7 cellular contexts compared by ENCODE assay signal in the genomic region with DNA sequence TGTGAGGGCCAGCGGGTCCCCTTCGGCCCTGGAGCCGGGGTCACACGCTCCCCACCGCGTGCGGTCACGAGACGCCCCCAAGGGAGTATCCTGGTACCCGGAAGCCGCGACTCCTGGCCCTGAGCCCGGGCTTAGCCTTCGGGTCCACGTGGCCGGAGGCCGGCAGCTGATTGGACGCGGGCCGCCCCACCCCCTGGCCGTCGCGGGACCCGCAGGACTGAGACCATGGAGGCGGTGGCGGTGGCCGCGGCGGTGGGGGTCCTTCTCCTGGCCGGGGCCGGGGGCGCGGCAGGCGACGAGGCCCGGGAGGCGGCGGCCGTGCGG. TPM values are rescaled to one million over a fixed set of nuclear protein-coding genes. Genes with fewer than 3 reads are reported as not detected.
DNase-seq lines count a peak whose midpoint lies in the region; ATAC-seq, FAIRE-seq and TF ChIP-seq lines count a peak whose summit lies in the region.

NAGLU (plus strand) TSS at position 194 of the 324 bp plus-strand sequence; CDS start at position 226, 32 bp downstream.

- H3K36me3 ChIP-seq in hepatocyte (replicated peaks; ENCODE audit: insufficient read depth, low read depth): no peaks in the 10 kb centered on the region

- WGBS in hepatocyte (ENCODE audit: low lambda C conversion rate, missing lambda C conversion rate): 1% methylated on average over 22 of the region's 40 CpGs

- H2AFZ ChIP-seq in hepatocyte: peak within 1 kb of the TSS; percentile 69

- H3K27ac ChIP-seq in hepatocyte: peak within 1 kb of the TSS; percentile 77

- H3K79me2 ChIP-seq in hepatocyte: peaks cover 25% of the 10 kb centered on the region

- H4K20me1 ChIP-seq in hepatocyte (ENCODE audit: insufficient read depth, poor library complexity, severe bottlenecking): no peaks in the 10 kb centered on the region

- no peaks in the 10 kb centered on the region for H3K9me2 ChIP-seq in hepatocyte (replicated peaks; ENCODE audit: insufficient read depth)

- peak within 1 kb of the TSS; percentile 99 for H3K4me2 ChIP-seq in hepatocyte

- no peaks in the 10 kb centered on the region for H3K27me3 ChIP-seq in hepatocyte

- peak; percentile 99 for DNase-seq in GM18507 (ENCODE audit: extremely low spot score, insufficient read length, low read depth)
- peak; percentile 87 to 92 for DNase-seq in NCI-H1930 (lab: John Stamatoyannopoulos, UW)
- DNase-seq in T-helper 9 cell: peak; percentile 67
- no peak for DNase-seq in astrocyte of the cerebellum (ENCODE audit: low read depth)
- DNase-seq in hepatocyte (ENCODE audit: low spot score): peak; percentile 96
- no peak for DNase-seq in retinal pigment epithelial cell (ENCODE audit: low read depth)

- H3K4me3 ChIP-seq in astrocyte of the cerebellum (ENCODE audit: low read depth, low read length) (peak within 1 kb of the TSS; percentile 56), hepatocyte (peak within 1 kb of the TSS; percentile 85), retinal pigment epithelial cell (ENCODE audit: low read length) (peak within 1 kb of the TSS; percentile 74)

- peak; percentile 84 for FAIRE-seq in GM18507 (lab: Jason Lieb, UNC)

- peak; percentile 70 for ATAC-seq in HG02938 (IDR thresholded peaks at IDR 0.05; ENCODE audit: unreplicated experiment)

- no peaks in the 10 kb centered on the region for H3K9me3 ChIP-seq in hepatocyte (ENCODE audit: low read depth)

- TF ChIP-seq CTCF in astrocyte of the cerebellum (IDR thresholded peaks at IDR 0.05; ENCODE audit: low read depth, low read length, missing control alignments) (no peak), hepatocyte (IDR thresholded peaks at IDR 0.05; ENCODE audit: poor library complexity) (no peak), retinal pigment epithelial cell (conservative IDR thresholded peaks at IDR 0.05; ENCODE audit: low read depth, low read length) (no peak)

- H3K4me1 ChIP-seq in hepatocyte (ENCODE audit: insufficient read depth): peaks cover 22% of the 10 kb centered on the region

- in situ Hi-C loops in astrocyte of the cerebellum (cut with HindIII; ENCODE audit: low sequenced_read_pairs): no loop called here

RNA-seq across cellular contexts. Expression of gene NAGLU, which starts in this region (rescaled TPM):
- total RNA-seq in hepatocyte: 76.4 and 78.1 TPM in 2 replicates
- 121 and 152 TPM in 2 replicates for polyA plus RNA-seq in hepatocyte

Comparison
In these comparisons a context has a peak if more than half of its experiments do, and no peak if none do; other contexts are left out.
1. DNase-seq: peak in GM18507 (single experiment), NCI-H1930 (2 of 2), T-helper 9 cell (single experiment) and hepatocyte (single experiment); none in astrocyte of the cerebellum (single experiment) and retinal pigment epithelial cell (single experiment).
2. Peak in every context shown above with its lines, with median percentiles within 50 percentile points of each other: H3K4me3 ChIP-seq.